ENCODE assay signal across 8 cellular contexts in the genomic region with DNA sequence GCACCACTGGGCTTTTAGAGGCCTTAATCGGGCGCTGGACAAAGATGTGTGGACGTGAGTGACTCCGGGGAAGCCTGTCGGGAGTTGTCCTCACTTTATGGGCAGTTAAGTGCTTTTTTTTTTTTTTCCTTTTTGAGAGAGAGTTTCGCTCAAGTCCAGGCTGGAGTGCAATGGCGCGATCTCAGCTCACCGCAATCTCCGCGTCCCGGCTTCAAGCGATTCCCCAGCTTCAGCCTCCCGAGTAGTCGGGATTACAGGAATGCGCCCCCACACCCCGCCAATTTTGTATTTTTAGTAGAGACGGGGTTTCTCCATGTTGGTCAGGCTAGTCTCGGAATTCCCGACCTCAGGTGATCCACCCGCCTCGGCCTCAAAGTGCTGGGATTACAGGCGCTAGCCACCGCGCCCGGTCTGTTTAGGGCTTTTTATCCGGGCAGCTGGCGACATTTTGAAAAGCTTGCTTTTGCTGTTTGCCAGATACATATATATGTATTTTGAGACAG. TPM values are rescaled to one million over a fixed set of nuclear protein-coding genes. Genes with fewer than 3 reads are reported as not detected.
DNase-seq lines count a peak whose midpoint lies in the region; ATAC-seq and TF ChIP-seq lines count a peak whose summit lies in the region.

No MANE protein-coding gene starts in this region.

- no peaks in the 10 kb centered on the region for H3K9me3 Mint-ChIP-seq in natural killer cell

- H3K9me3 ChIP-seq in BLaER1, result no peaks in the 10 kb centered on the region
- H3K9me3 ChIP-seq in effector memory CD4-positive, alpha-beta T cell (ENCODE audit: control insufficient read depth, low read length), result no peaks in the 10 kb centered on the region

- no peaks in the 10 kb centered on the region for H3K27me3 Mint-ChIP-seq in natural killer cell (ENCODE audit: low read depth in 2 of 2)

- peaks cover 16 to 22% of the 10 kb centered on the region in 2 donors for H3K4me1 Mint-ChIP-seq in natural killer cell

- H3K9ac ChIP-seq in BLaER1, result peak overlapping the region; percentile 74

- ATAC-seq in natural killer cell (no peak), HG03354 (IDR thresholded peaks at IDR 0.05; ENCODE audit: poor library complexity, severe bottlenecking, unreplicated experiment) (no peak)

- H3K36me3 ChIP-seq in BLaER1, result peaks cover 63% of the 10 kb centered on the region
- no peaks in the 10 kb centered on the region for H3K36me3 ChIP-seq in effector memory CD4-positive, alpha-beta T cell (ENCODE audit: control insufficient read depth, insufficient read depth, low read length)

- TF ChIP-seq POLR2A in lower leg skin (IDR thresholded peaks at IDR 0.05), result no peak

- H3K4me3 Mint-ChIP-seq in natural killer cell, result peak overlapping the region; percentile 94

- H4K20me1 ChIP-seq in BLaER1, result peaks cover 99% of the 10 kb centered on the region

- DNase-seq in LNCaP clone FGC (ENCODE audit: low read depth) (no peak), natural killer cell (no peak), lower leg skin (ENCODE audit: low spot score in 2 of 2) (no peak), iPS-NIHi7 (ENCODE audit: extremely low spot score) (no peak), Kasumi-1 (lab: John Stamatoyannopoulos, UW) (no peak)
- DNase-seq in effector memory CD4-positive, alpha-beta T cell, result no peak

- no peak overlapping the region for H3K27ac ChIP-seq in BLaER1
- peak overlapping the region; percentile 86 for H3K27ac ChIP-seq in effector memory CD4-positive, alpha-beta T cell (ENCODE audit: insufficient read depth, low read length, poor library complexity, severe bottlenecking)

- no peaks in the 10 kb centered on the region for H3K36me3 Mint-ChIP-seq in natural killer cell

- 37 to 40% methylated on average over 28 of the region's 28 CpGs for WGBS in lower leg skin, 2 donors

- H3K27ac Mint-ChIP-seq in natural killer cell, result peak overlapping the region in 1 of 2 donors; percentile 84

- H3K4me3 ChIP-seq in BLaER1, result peak overlapping the region; percentile 81
- peak overlapping the region; percentile 70 for H3K4me3 ChIP-seq in LNCaP clone FGC (ENCODE audit: low read depth, low read length)
- H3K4me3 ChIP-seq in effector memory CD4-positive, alpha-beta T cell (ENCODE audit: insufficient read depth, low read depth, low read length, poor library complexity, severe bottlenecking), result peak overlapping the region; percentile 62
- H3K4me3 ChIP-seq in lower leg skin (ENCODE audit: low read depth, poor library complexity, severe bottlenecking), result no peak overlapping the region

- H3K4me2 ChIP-seq in BLaER1, result peak overlapping the region; percentile 87

- TF ChIP-seq CTCF in LNCaP clone FGC (IDR thresholded peaks at IDR 0.05; ENCODE audit: control insufficient read depth, extremely low read depth, insufficient read depth), result no peak
- TF ChIP-seq CTCF in natural killer cell (IDR thresholded peaks at IDR 0.05), result no peak
- TF ChIP-seq CTCF in lower leg skin (IDR thresholded peaks at IDR 0.05), result no peak

- peaks cover 64% of the 10 kb centered on the region for H3K4me1 ChIP-seq in BLaER1
- peaks cover 10% of the 10 kb centered on the region for H3K4me1 ChIP-seq in effector memory CD4-positive, alpha-beta T cell (ENCODE audit: control insufficient read depth, insufficient read depth, low read length, poor library complexity, severe bottlenecking)

- intact Hi-C loops in natural killer cell (cut with micrococcal nuclease) (no loop called here), lower leg skin (cut with DNase I; ENCODE audit: low total_unique reads) (no loop called here)

- no peaks in the 10 kb centered on the region for H3K27me3 ChIP-seq in BLaER1
- no peaks in the 10 kb centered on the region for H3K27me3 ChIP-seq in effector memory CD4-positive, alpha-beta T cell (replicated peaks; ENCODE audit: control insufficient read depth, insufficient read depth, low read length, poor library complexity, severe bottlenecking)

RNA-seq across cellular contexts. Expression of a gene that starts 1.5 kb away (rescaled TPM):
- total RNA-seq in natural killer cell (10 to 100 TPM; 18.5 to 35.5 (median 26.2) TPM), lower leg skin (10 to 100 TPM; 22.6 to 40.9 (median 34.7) TPM)
